Comparison of ENCODE assay signal across 24 cellular contexts in the genomic region with DNA sequence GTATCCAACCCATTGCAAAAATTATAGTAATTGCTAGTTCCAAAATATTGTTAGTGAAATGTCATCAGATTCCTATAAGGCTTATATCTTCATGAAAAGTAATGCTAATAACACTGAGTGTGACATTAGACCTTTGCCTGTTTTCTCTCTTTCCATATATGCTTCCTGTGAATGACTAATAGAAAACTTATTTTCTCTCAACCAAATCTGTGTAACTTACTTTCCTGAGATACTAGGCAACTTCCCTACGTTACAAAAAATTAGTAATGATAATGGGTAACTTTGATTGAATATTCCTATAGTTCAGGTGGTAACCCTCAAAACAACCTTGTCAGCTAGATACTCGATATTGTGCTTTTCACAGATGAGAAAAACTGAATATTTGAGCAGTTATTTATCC.
"Had no signal": no experiment of that assay in that cellular context is flagged by ENCODE, and none has a peak within 500 bp of the region (broad histone marks: within the 10 kb centered on the region; RNA-seq: fewer than 3 reads in every experiment).

No MANE protein-coding gene starts in this region.

- H3K4me1 ChIP-seq: esophagus muscularis mucosa, pancreas, prostate gland, sigmoid colon had no signal

- H3K4me3 ChIP-seq: esophagus muscularis mucosa, pancreas, prostate gland, sigmoid colon, thoracic aorta had no signal

- H3K9me3 ChIP-seq: esophagus muscularis mucosa, pancreas, prostate gland, sigmoid colon, thoracic aorta had no signal

- H3K36me3 ChIP-seq: esophagus muscularis mucosa, pancreas, prostate gland, sigmoid colon, thoracic aorta had no signal

- FAIRE-seq: keratinocyte, small intestine, urothelium cell line had no signal

- H3K27ac ChIP-seq: esophagus muscularis mucosa, pancreas, prostate gland, sigmoid colon, thoracic aorta had no signal

- DNase-seq: activated B cell treated with CpG ODN at 0.5 μM for 24 hours; activated CD4-positive, alpha-beta T cell treated with anti-CD3 and anti-CD28 coated beads for 36 hours; activated CD4-positive, alpha-beta T cell treated with anti-CD3 and anti-CD28 coated beads, Interleukin-2, amount 50 U/mL, for 4 hours; activated CD8-positive, alpha-beta memory T cell treated with anti-CD3 and anti-CD28 coated beads for 24 hours; activated effector memory CD4-positive, alpha-beta T cell treated with Interleukin-2 at 50 U/mL for 16 hours; activated naive CD4-positive, alpha-beta T cell treated with Interleukin-2 at 50 U/mL for 16 hours; anterior cingulate cortex; cortex of kidney; endodermal cell; foreskin melanocyte; naive thymus-derived CD8-positive, alpha-beta T cell; nucleus accumbens; pancreas; retina; sigmoid colon; small intestine; stimulated activated CD4-positive, alpha-beta T cell treated with anti-CD3 and anti-CD28 coated beads, Interleukin-4, amount 100 ng/mL, for 24 hours; T-helper 2 cell; trophoblast cell had no signal
